ENCODE assay signal across 1 cellular context in the genomic region with DNA sequence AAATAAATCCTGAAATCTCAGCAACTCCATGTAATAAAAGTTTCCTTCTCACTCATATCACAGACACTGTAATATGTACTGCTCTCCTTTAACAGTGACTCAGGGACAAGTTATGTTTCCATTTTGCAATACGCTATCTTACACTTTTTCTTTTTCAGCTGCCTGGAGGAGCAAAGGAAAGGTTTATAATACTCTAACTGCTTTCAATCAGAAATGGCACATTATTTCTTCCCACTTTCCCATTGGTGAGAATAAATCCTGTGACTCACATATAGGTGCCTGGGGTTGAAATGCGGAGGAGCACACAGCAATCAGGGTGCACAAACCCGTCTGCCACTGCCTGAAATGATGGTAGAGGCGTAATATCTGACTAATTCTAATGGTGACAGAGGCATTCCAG.
TF ChIP-seq lines count a peak whose summit lies in the region.

No MANE protein-coding gene starts in this region.

TF ChIP-seq in SK-N-SH, 30 proteins besides CTCF, POLR2A, EP300 and RAD21:
- TF ChIP-seq MAX (IDR thresholded peaks at IDR 0.05; ENCODE audit: low read depth): no peak
- TF ChIP-seq FOSL2 (IDR thresholded peaks at IDR 0.05; ENCODE audit: borderline replicate concordance, low read depth): peak; percentile 39; the same call in 1 of the 2 replicates
